ENCODE assay signal across 11 cellular contexts in genomic region chr10:110850990-110851389, GRCh38. TPM values are rescaled to one million over a fixed set of nuclear protein-coding genes. Genes with fewer than 3 reads are reported as not detected.
DNase-seq lines count a peak whose midpoint lies in the region; ATAC-seq and TF ChIP-seq lines count a peak whose summit lies in the region.
"Had no signal": no experiment of that assay in that cellular context is flagged by ENCODE, and none has a peak within 500 bp of the region (broad histone marks: within the 10 kb centered on the region; RNA-seq: fewer than 3 reads in every experiment).

No MANE protein-coding gene starts in this region.

- H3K27me3 Mint-ChIP-seq in progenitor cell of endocrine pancreas = peaks cover 4% of the 10 kb centered on the region
- H3K27me3 Mint-ChIP-seq: memory B cell had no signal

- no peak overlapping the region for H3K4me3 Mint-ChIP-seq in progenitor cell of endocrine pancreas (ENCODE audit: low read depth)
- H3K4me3 Mint-ChIP-seq: memory B cell had no signal

- WGBS in thyroid gland, 2 donors = 57 to 70% methylated on average over 6 of the region's 6 CpGs

- no peak overlapping the region for H3K27ac Mint-ChIP-seq in progenitor cell of endocrine pancreas
- H3K27ac Mint-ChIP-seq: memory B cell had no signal

- no peaks in the 10 kb centered on the region for H3K9me3 Mint-ChIP-seq in progenitor cell of endocrine pancreas (ENCODE audit: low read depth)
- H3K9me3 Mint-ChIP-seq: memory B cell had no signal

- H3K36me3 ChIP-seq in cardiac muscle cell (no peaks in the 10 kb centered on the region), thyroid gland (no peaks in the 10 kb centered on the region)
- H3K36me3 ChIP-seq: adrenal gland had no signal

- H3K9me3 ChIP-seq in cardiac muscle cell (ENCODE audit: low read depth) = no peaks in the 10 kb centered on the region
- no peaks in the 10 kb centered on the region for H3K9me3 ChIP-seq in thyroid gland
- H3K9me3 ChIP-seq: adrenal gland had no signal

- TF ChIP-seq CTCF in cardiac muscle cell (IDR thresholded peaks at IDR 0.05; ENCODE audit: low read depth, low read length) (no peak), VCaP (conservative IDR thresholded peaks at IDR 0.05) (no peak), foreskin keratinocyte (conservative IDR thresholded peaks at IDR 0.05) (no peak), thyroid gland (IDR thresholded peaks at IDR 0.05) (no peak), progenitor cell of endocrine pancreas (IDR thresholded peaks at IDR 0.05; ENCODE audit: unreplicated experiment) (no peak)

- peaks cover 40% of the 10 kb centered on the region for H3K4me1 Mint-ChIP-seq in progenitor cell of endocrine pancreas (ENCODE audit: low read depth)

- peaks cover 8% of the 10 kb centered on the region for H3K4me1 ChIP-seq in cardiac muscle cell (ENCODE audit: low read depth)
- peaks cover 30% of the 10 kb centered on the region for H3K4me1 ChIP-seq in foreskin keratinocyte
- H3K4me1 ChIP-seq in thyroid gland = peaks cover 30 to 35% of the 10 kb centered on the region in 2 donors

- H3K4me3 ChIP-seq in cardiac muscle cell (no peak overlapping the region), thyroid gland (replicated peaks in 1 of 3) (no peak overlapping the region)
- H3K4me3 ChIP-seq: adrenal gland had no signal

- H3K27me3 ChIP-seq in cardiac muscle cell (no peaks in the 10 kb centered on the region), foreskin keratinocyte (no peaks in the 10 kb centered on the region), thyroid gland (no peaks in the 10 kb centered on the region)
- H3K27me3 ChIP-seq: adrenal gland had no signal

- H3K36me3 Mint-ChIP-seq in progenitor cell of endocrine pancreas (ENCODE audit: insufficient read depth) = no peaks in the 10 kb centered on the region
- H3K36me3 Mint-ChIP-seq: memory B cell had no signal

- no peak for DNase-seq in cardiac muscle cell (ENCODE audit: low read depth in 1 of 2, low spot score in 1 of 2)
- no peak for DNase-seq in Right ventricle myocardium inferior (ENCODE audit: missing footprints)
- DNase-seq in foreskin keratinocyte = no peak
- DNase-seq in thyroid gland = no peak
- DNase-seq in NCI-H2081 (lab: John Stamatoyannopoulos, UW) = no peak
- DNase-seq in progenitor cell of endocrine pancreas (ENCODE audit: low spot score, unreplicated experiment) = no peak
- DNase-seq: adrenal gland, NCI-H2029 had no signal

- TF ChIP-seq POLR2A in thyroid gland (IDR thresholded peaks at IDR 0.05) = no peak

- intact Hi-C loops in Right ventricle myocardium inferior (cut with DNase I) = no loop called here
- intact Hi-C loops in thyroid gland (cut with DNase I) = no loop called here

- H3K27ac ChIP-seq in cardiac muscle cell = peak overlapping the region; percentile 71
- peak overlapping the region; percentile 28; the same call in 1 of the 2 replicates for H3K27ac ChIP-seq in VCaP
- peak overlapping the region; percentile 40 for H3K27ac ChIP-seq in foreskin keratinocyte
- peak overlapping the region; percentile 34 to 82 (median 57) for H3K27ac ChIP-seq in thyroid gland
- H3K27ac ChIP-seq: adrenal gland had no signal

- no peak for ATAC-seq in Right ventricle myocardium inferior
- ATAC-seq in foreskin keratinocyte = no peak
- no peak for ATAC-seq in HG03565 (IDR thresholded peaks at IDR 0.05; ENCODE audit: unreplicated experiment)

RNA-seq across cellular contexts. Expression of gene PDCD4, which starts 20.7 kb away (rescaled TPM):
- total RNA-seq in cardiac muscle cell (54.0 and 84.9 TPM in 2 replicates), Right ventricle myocardium inferior (71.6 TPM), foreskin keratinocyte (48.2 and 59.2 TPM in 2 replicates), thyroid gland (100 to 1,000 TPM; 188 to 340 (median 256) TPM), progenitor cell of endocrine pancreas (152 and 172 TPM in 2 replicates)
- polyA plus RNA-seq in cardiac muscle cell (98.7 and 160 TPM in 2 replicates), foreskin keratinocyte (39.8 and 43.8 TPM in 2 replicates)
